In genomic region chr16:2450535-2450934, GRCh38 we compare ENCODE assay signal across 1 cellular context.
TF ChIP-seq lines count a peak whose summit lies in the region.

No MANE protein-coding gene starts in this region.

TF ChIP-seq in HepG2, 621 proteins besides CTCF, POLR2A, EP300 and RAD21:
- TF ChIP-seq ZNF430 (CRISPR knock-in tag; IDR thresholded peaks at IDR 0.05) (no peak), GTF3A (CRISPR knock-in tag; conservative IDR thresholded peaks at IDR 0.05) (no peak), ZHX2 (IDR thresholded peaks at IDR 0.05; ENCODE audit: low read depth) (no peak), ZHX2 (CRISPR knock-in tag; IDR thresholded peaks at IDR 0.05; ENCODE audit: borderline replicate concordance) (no peak), SRSF9 (IDR thresholded peaks at IDR 0.05; ENCODE audit: borderline replicate concordance, insufficient read depth, low read depth, low read length, poor library complexity, severe bottlenecking) (no peak), SRY (CRISPR knock-in tag; IDR thresholded peaks at IDR 0.05) (no peak), AHR (CRISPR knock-in tag; IDR thresholded peaks at IDR 0.05) (no peak), ZNF292 (CRISPR knock-in tag; IDR thresholded peaks at IDR 0.05; ENCODE audit: borderline replicate concordance, low read depth) (no peak), ZNF878 (CRISPR knock-in tag; IDR thresholded peaks at IDR 0.05) (no peak), ZNF18 (CRISPR knock-in tag; IDR thresholded peaks at IDR 0.05; ENCODE audit: insufficient replicate concordance) (no peak), CREB3 (CRISPR knock-in tag; IDR thresholded peaks at IDR 0.05) (no peak), RARA (CRISPR knock-in tag; IDR thresholded peaks at IDR 0.05) (no peak), ZNF562 (CRISPR knock-in tag; IDR thresholded peaks at IDR 0.05; ENCODE audit: borderline replicate concordance) (no peak), THAP11 (CRISPR knock-in tag; IDR thresholded peaks at IDR 0.05) (no peak), ZNF558 (CRISPR knock-in tag; IDR thresholded peaks at IDR 0.05; ENCODE audit: borderline replicate concordance) (no peak)
- TF ChIP-seq, protein P1, sequence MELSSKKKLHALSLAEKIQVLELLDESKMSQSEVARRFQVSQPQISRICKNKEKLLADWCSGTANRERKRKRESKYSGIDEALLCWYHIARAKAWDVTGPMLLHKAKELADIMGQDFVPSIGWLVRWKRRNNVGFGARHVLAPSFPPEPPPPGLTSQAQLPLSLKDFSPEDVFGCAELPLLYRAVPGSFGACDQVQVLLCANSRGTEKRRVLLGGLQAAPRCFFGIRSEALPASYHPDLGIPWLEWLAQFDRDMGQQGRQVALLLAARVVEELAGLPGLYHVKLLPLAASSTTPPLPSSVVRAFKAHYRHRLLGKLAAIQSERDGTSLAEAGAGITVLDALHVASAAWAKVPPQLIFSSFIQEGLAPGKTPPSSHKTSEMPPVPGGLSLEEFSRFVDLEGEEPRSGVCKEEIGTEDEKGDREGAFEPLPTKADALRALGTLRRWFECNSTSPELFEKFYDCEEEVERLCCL (CRISPR knock-in tag; IDR thresholded peaks at IDR 0.05; ENCODE audit: borderline replicate concordance) = no peak
- TF ChIP-seq, protein P2, sequence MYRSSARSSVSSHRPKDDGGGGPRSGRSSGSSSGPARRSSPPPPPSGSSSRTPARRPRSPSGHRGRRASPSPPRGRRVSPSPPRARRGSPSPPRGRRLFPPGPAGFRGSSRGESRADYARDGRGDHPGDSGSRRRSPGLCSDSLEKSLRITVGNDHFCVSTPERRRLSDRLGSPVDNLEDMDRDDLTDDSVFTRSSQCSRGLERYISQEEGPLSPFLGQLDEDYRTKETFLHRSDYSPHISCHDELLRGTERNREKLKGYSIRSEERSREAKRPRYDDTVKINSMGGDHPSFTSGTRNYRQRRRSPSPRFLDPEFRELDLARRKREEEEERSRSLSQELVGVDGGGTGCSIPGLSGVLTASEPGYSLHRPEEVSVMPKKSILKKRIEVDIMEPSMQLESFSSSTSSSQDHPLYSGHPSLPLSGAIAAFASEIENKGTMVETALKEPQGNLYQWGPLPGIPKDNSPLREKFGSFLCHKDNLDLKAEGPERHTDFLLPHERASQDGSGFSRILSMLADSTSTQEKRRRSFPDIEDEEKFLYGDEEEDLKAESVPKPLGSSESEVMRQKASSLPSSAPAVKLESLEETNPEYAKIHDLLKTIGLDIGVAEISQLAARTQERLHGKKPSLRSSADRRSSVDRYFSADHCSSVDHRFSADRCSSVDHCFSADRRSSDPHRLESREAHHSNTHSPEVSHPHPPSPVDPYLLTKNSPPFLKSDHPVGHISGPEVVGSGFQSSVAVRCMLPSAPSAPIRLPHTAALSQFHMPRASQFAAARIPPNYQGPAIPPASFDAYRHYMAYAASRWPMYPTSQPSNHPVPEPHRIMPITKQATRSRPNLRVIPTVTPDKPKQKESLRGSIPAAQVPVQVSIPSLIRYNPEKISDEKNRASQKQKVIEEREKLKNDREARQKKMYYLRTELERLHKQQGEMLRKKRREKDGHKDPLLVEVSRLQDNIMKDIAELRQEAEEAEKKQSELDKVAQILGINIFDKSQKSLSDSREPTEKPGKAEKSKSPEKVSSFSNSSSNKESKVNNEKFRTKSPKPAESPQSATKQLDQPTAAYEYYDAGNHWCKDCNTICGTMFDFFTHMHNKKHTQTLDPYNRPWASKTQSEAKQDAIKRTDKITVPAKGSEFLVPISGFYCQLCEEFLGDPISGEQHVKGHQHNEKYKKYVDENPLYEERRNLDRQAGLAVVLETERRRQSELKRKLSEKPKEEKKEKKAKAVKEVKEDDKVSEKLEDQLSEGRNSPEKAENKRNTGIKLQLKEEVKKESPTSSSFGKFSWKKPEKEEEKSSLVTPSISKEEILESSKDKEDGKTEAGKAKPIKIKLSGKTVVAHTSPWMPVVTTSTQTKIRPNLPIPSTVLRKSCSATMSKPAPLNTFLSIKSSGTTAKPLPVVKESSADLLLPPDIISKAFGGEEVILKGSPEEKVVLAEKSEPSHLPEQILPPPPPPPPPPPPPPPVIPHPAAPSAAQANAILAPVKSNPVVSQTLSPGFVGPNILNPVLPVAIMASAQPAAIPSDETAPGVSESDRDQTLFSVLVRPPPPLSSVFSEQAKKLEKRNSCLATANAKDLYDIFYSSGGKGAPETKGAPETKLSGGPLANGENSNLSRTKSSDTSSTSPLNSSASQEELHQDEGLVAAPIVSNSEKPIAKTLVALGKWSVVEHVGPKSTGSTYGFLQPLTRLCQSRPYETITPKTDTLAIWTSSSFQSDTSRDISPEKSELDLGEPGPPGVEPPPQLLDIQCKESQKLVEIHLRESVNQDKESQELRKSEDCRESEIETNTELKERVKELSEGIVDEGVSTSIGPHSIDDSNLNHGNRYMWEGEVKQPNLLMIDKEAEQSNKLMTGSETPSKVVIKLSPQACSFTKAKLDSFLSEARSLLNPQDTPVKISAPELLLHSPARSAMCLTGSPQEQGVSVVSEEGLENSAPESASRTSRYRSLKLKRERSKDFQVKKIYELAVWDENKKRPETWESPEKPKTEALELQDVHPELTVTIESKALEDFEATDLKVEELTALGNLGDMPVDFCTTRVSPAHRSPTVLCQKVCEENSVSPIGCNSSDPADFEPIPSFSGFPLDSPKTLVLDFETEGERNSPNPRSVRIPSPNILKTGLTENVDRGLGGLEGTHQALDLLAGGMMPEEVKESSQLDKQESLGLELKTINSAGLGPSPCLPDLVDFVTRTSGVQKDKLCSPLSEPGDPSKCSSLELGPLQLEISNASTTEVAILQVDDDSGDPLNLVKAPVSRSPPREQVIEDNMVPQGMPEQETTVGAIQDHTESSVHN (CRISPR knock-in tag; IDR thresholded peaks at IDR 0.05) = no peak
- TF ChIP-seq, protein P3, sequence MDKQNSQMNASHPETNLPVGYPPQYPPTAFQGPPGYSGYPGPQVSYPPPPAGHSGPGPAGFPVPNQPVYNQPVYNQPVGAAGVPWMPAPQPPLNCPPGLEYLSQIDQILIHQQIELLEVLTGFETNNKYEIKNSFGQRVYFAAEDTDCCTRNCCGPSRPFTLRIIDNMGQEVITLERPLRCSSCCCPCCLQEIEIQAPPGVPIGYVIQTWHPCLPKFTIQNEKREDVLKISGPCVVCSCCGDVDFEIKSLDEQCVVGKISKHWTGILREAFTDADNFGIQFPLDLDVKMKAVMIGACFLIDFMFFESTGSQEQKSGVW (CRISPR knock-in tag; IDR thresholded peaks at IDR 0.05; ENCODE audit: borderline replicate concordance) = no peak
